Comparison of ENCODE assay signal across 8 cellular contexts in the genomic region with DNA sequence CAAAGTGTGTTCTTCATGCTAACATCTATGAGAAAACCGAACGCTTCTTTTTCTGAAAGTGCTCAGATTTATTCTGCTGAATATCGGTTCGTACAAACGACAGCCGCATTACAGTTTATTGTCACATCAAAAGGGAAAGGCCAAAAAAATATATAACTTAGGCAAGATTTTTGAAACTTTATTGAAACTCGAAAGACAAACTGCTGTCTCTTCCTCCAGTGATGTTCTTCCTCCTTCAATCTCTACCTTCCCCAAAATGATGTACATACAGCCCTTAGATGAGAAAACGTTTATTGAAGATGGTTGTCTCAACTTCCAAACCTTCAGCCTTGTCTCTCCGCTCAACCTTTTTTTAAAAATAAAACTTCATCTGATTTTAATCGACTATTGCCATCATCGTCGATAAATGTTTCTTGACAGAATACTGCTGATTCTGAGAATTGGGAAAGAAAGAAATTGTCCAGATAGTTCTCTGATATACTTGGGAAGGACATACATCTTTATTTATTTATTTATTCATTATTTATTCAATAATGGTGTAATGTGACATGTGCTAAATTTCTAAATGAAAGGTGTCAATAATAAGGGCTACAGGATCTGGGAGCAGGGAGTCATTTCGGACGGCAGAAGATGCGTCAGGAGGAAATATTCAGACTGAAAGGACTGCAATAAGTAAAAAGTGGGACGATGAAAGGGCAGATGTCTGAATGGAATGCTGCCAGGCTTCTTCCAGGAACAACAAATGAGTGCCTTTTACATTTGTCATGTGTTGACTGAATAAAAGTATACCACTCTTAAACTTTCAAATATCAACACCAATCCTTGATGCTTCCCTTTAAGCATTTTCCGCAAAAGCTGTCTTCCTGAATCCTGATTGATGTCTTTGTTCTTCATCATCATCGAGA. TPM values are rescaled to one million over a fixed set of nuclear protein-coding genes. Genes with fewer than 3 reads are reported as not detected.
A peak's percentile ranks its signal among the peaks of the same experiment; 100 is the strongest.
DNase-seq lines count a peak whose midpoint lies in the region; ATAC-seq and TF ChIP-seq lines count a peak whose summit lies in the region.

No MANE protein-coding gene starts in this region.

- peak overlapping the region; percentile 77 for H3K27ac Mint-ChIP-seq in activated T-helper 1 cell treated with anti-CD3 and anti-CD28 coated beads, Interleukin-12 subunit alpha, Interleukin-12 subunit beta, Interleukin-2, Interleukin-4 antibody, amounts not matched to agents 30 ng/mL and 10 ng/mL and 1 ng/mL, durations not matched to agents 14 hours and 24 hours and 36 hours

- peak overlapping the region; percentile 89 for H3K4me3 Mint-ChIP-seq in activated T-helper 1 cell treated with anti-CD3 and anti-CD28 coated beads, Interleukin-12 subunit alpha, Interleukin-12 subunit beta, Interleukin-2, Interleukin-4 antibody, amounts not matched to agents 30 ng/mL and 10 ng/mL and 1 ng/mL, durations not matched to agents 14 hours and 24 hours and 36 hours

- H3K79me2 ChIP-seq in SK-N-SH (ENCODE audit: insufficient read depth), result peaks cover 9% of the 10 kb centered on the region

- H3K4me1 ChIP-seq in SK-N-SH (ENCODE audit: control insufficient read depth in 1 of 2, insufficient read depth in 2 of 2, low read depth in 1 of 2, low read length in 1 of 2) (peaks cover 7 to 21% of the 10 kb centered on the region in 2 experiments; a peak in 2 of 4 replicates), iPS-20b (ENCODE audit: insufficient read depth, low read length) (peaks cover 14% of the 10 kb centered on the region; the same call in 1 of the 2 replicates), stomach smooth muscle (ENCODE audit: control insufficient read depth, insufficient read depth, low read length) (peaks cover 12% of the 10 kb centered on the region)

- no peaks in the 10 kb centered on the region for H3K9me3 Mint-ChIP-seq in activated T-helper 1 cell treated with anti-CD3 and anti-CD28 coated beads, Interleukin-12 subunit alpha, Interleukin-12 subunit beta, Interleukin-2, Interleukin-4 antibody, amounts not matched to agents 30 ng/mL and 10 ng/mL and 1 ng/mL, durations not matched to agents 14 hours and 24 hours and 36 hours

- no peaks in the 10 kb centered on the region for H3K9me2 ChIP-seq in SK-N-SH

- H3K4me2 ChIP-seq in SK-N-SH, result peak overlapping the region; percentile 81

- H3K36me3 ChIP-seq in SK-N-SH (replicated peaks in 1 of 2; ENCODE audit: control insufficient read depth in 1 of 2, insufficient read depth in 2 of 2, low read length in 1 of 2) (peaks cover 11 to 12% of the 10 kb centered on the region in 2 experiments), iPS-20b (ENCODE audit: insufficient read depth, low read depth, low read length) (no peaks in the 10 kb centered on the region), stomach smooth muscle (ENCODE audit: control insufficient read depth in 2 of 2, insufficient read depth in 2 of 2, low read length in 2 of 2) (no peaks in the 10 kb centered on the region)

- in situ Hi-C loops in GM13977 (cut with MboI; ENCODE audit: low pct_unique_long_range_greater_than_20kb, low sequenced_read_pairs, unreplicated experiment), result no loop called here

- TF ChIP-seq EP300 in SK-N-SH (IDR thresholded peaks at IDR 0.05; ENCODE audit: borderline replicate concordance in 1 of 2, low read depth in 1 of 2, low read length in 1 of 2), result no peak

- H3K9me3 ChIP-seq in SK-N-SH, result no peaks in the 10 kb centered on the region
- no peaks in the 10 kb centered on the region for H3K9me3 ChIP-seq in iPS-20b (ENCODE audit: insufficient read depth, low read depth, low read length)
- no peaks in the 10 kb centered on the region for H3K9me3 ChIP-seq in stomach smooth muscle (ENCODE audit: control insufficient read depth in 2 of 2, low read length in 2 of 2)

- H3K4me3 ChIP-seq in SK-N-SH (ENCODE audit: low read depth in 2 of 2, low read length in 1 of 2) (peak overlapping the region; percentile 80 to 91), iPS-20b (ENCODE audit: low read length) (peak overlapping the region; percentile 93), stomach smooth muscle (ENCODE audit: low read length in 2 of 2) (peak overlapping the region; percentile 63 to 85)

- H3K27ac ChIP-seq in SK-N-SH (ENCODE audit: low read depth in 2 of 2, low read length in 1 of 2) (peak overlapping the region; percentile 26 to 72; a peak in 2 of 4 replicates), iPS-20b (ENCODE audit: low read length) (no peak overlapping the region), stomach smooth muscle (ENCODE audit: low read length) (peak overlapping the region; percentile 59)

- no peak for TF ChIP-seq RAD21 in SK-N-SH (IDR thresholded peaks at IDR 0.05; ENCODE audit: low read length)

- H3K27me3 Mint-ChIP-seq in activated T-helper 1 cell treated with anti-CD3 and anti-CD28 coated beads, Interleukin-12 subunit alpha, Interleukin-12 subunit beta, Interleukin-2, Interleukin-4 antibody, amounts not matched to agents 30 ng/mL and 10 ng/mL and 1 ng/mL, durations not matched to agents 14 hours and 24 hours and 36 hours (ENCODE audit: insufficient read depth), result peaks cover 2% of the 10 kb centered on the region

- peaks cover 10% of the 10 kb centered on the region for H3K36me3 Mint-ChIP-seq in activated T-helper 1 cell treated with anti-CD3 and anti-CD28 coated beads, Interleukin-12 subunit alpha, Interleukin-12 subunit beta, Interleukin-2, Interleukin-4 antibody, amounts not matched to agents 30 ng/mL and 10 ng/mL and 1 ng/mL, durations not matched to agents 14 hours and 24 hours and 36 hours (ENCODE audit: low read depth)

- H3K9ac ChIP-seq in SK-N-SH, result peak overlapping the region; percentile 53; the same call in 1 of the 2 replicates
- H3K9ac ChIP-seq in iPS-20b (ENCODE audit: low read depth, low read length), result peak overlapping the region; percentile 88; the same call in 1 of the 2 replicates
- H3K9ac ChIP-seq in stomach smooth muscle (ENCODE audit: low read length in 2 of 2), result peak overlapping the region; percentile 43 to 52

- ATAC-seq in SK-N-SH treated with all-trans-retinoic acid at 6 μM for 48 hours, result no peak

- CTCF ChIA-PET in SK-N-SH (lab: Yijun Ruan, JAX), result interaction anchor here (0.6 to 2.3 kb wide), 4 partner anchors 14 to 356 kb away, joined by 3 to 11 read pairs (median 3); no protein-coding TSS in a partner anchor

- H3F3A ChIP-seq in SK-N-SH (replicated peaks; ENCODE audit: insufficient read depth), result no peaks in the 10 kb centered on the region

- H4K20me1 ChIP-seq in SK-N-SH (ENCODE audit: insufficient read depth), result no peaks in the 10 kb centered on the region

- 46% methylated on average over 18 of the region's 18 CpGs for WGBS in SK-N-SH (ENCODE audit: low lambda C conversion rate)

- POLR2A ChIA-PET in SK-N-SH (lab: Yijun Ruan, JAX), result no interaction called here

- H3K4me1 Mint-ChIP-seq in activated T-helper 1 cell treated with anti-CD3 and anti-CD28 coated beads, Interleukin-12 subunit alpha, Interleukin-12 subunit beta, Interleukin-2, Interleukin-4 antibody, amounts not matched to agents 30 ng/mL and 10 ng/mL and 1 ng/mL, durations not matched to agents 14 hours and 24 hours and 36 hours (ENCODE audit: low read depth), result peaks cover 52% of the 10 kb centered on the region

- intact Hi-C loops in activated T-helper 1 cell treated with anti-CD3 and anti-CD28 coated beads, Interleukin-12 subunit alpha, Interleukin-12 subunit beta, Interleukin-2, Interleukin-4 antibody, amounts not matched to agents 30 ng/mL and 10 ng/mL and 1 ng/mL, durations not matched to agents 14 hours and 24 hours and 36 hours (cut with micrococcal nuclease), result loop anchor here (1.0 kb wide), 8 partner anchors 27 to 475 kb away; a partner anchor contains a TSS

- H3K27me3 ChIP-seq in SK-N-SH (ENCODE audit: insufficient read depth) (no peaks in the 10 kb centered on the region), iPS-20b (ENCODE audit: insufficient read depth, low read length) (no peaks in the 10 kb centered on the region), stomach smooth muscle (ENCODE audit: control insufficient read depth in 1 of 2, insufficient read depth in 2 of 2, low read length in 2 of 2) (no peaks in the 10 kb centered on the region)

- no peak for DNase-seq in SK-N-SH
- DNase-seq in activated T-helper 1 cell treated with anti-CD3 and anti-CD28 coated beads, Interleukin-12 subunit alpha, Interleukin-12 subunit beta, Interleukin-2, Interleukin-4 antibody, amounts not matched to agents 30 ng/mL and 10 ng/mL and 1 ng/mL, durations not matched to agents 14 hours and 24 hours and 36 hours (ENCODE audit: low spot score), result no peak
- no peak for DNase-seq in NCI-H1436 treated with DMSO at 0.1 percent for 48 hours (lab: John Stamatoyannopoulos, UW)
- DNase-seq in NCI-H526 (lab: John Stamatoyannopoulos, UW), result no peak
- DNase-seq in GM13977 (ENCODE audit: low spot score), result no peak

- TF ChIP-seq CTCF in SK-N-SH (IDR thresholded peaks at IDR 0.05) (no peak), GM13977 (IDR thresholded peaks at IDR 0.05; ENCODE audit: extremely low read depth, insufficient read depth, missing control alignments) (no peak)

- H2AFZ ChIP-seq in SK-N-SH (ENCODE audit: low read depth), result peak overlapping the region; percentile 99

TF ChIP-seq in SK-N-SH, 30 proteins besides CTCF, POLR2A, EP300 and RAD21 (continues in another document):
- TF ChIP-seq GABPA (IDR thresholded peaks at IDR 0.05; ENCODE audit: low read depth) (no peak), MXI1 (IDR thresholded peaks at IDR 0.05; ENCODE audit: low read depth, low read length) (no peak)

TF ChIP-seq in SK-N-SH treated with all-trans-retinoic acid at 6 μM for 48 hours, 23 proteins besides CTCF, POLR2A, EP300 and RAD21 (continues in another document):
- no peak for TF ChIP-seq GLIS3 (CRISPR knock-in tag; IDR thresholded peaks at IDR 0.05)
- TF ChIP-seq ARNTL (CRISPR knock-in tag; IDR thresholded peaks at IDR 0.05; ENCODE audit: borderline replicate concordance, low read depth), result no peak
- TF ChIP-seq ZNF565 (CRISPR knock-in tag; conservative IDR thresholded peaks at IDR 0.05; ENCODE audit: low read depth), result no peak

RNA-seq across cellular contexts. Expression of a gene that starts 0.8 kb away (rescaled TPM):
- polyA plus RNA-seq in SK-N-SH (2012; rRNA removed), result 7.4 and 11.2 TPM in 2 replicates
- 4.4 and 4.6 TPM in 2 replicates for polyA plus RNA-seq in SK-N-SH (2012; cell fraction: cytosol; rRNA removed)
- polyA plus RNA-seq in SK-N-SH (2012; cell fraction: nucleus; rRNA removed), result 18.5 and 41.5 TPM in 2 replicates
- total RNA-seq in activated T-helper 1 cell treated with anti-CD3 and anti-CD28 coated beads, Interleukin-12 subunit alpha, Interleukin-12 subunit beta, Interleukin-2, Interleukin-4 antibody, amounts not matched to agents 30 ng/mL and 10 ng/mL and 1 ng/mL, durations not matched to agents 14 hours and 24 hours and 36 hours, result 26.8 and 29.9 TPM in 2 replicates
